Comparison of ENCODE assay signal across 34 cellular contexts in genomic region chr9:85554349-85554748, GRCh38.
DNase-seq lines count a peak whose midpoint lies in the region; ATAC-seq and TF ChIP-seq lines count a peak whose summit lies in the region.
"Had no signal": no experiment of that assay in that cellular context is flagged by ENCODE, and none has a peak within 500 bp of the region (broad histone marks: within the 10 kb centered on the region; RNA-seq: fewer than 3 reads in every experiment).

No MANE protein-coding gene starts in this region.

- H3K4me1 Mint-ChIP-seq in activated CD8-positive, alpha-beta T cell treated with anti-CD3 and anti-CD28 coated beads for 36 hours (ENCODE audit: low read depth) = no peaks in the 10 kb centered on the region
- H3K4me1 Mint-ChIP-seq: stimulated activated naive B cell treated with anti-CD40 and anti-IgM and Interleukin-4, amounts not matched to agents 10 μg/mL and 1 μg/mL and 100 μg/mL, for 72 hours had no signal

- no peak overlapping the region for H3K4me3 Mint-ChIP-seq in activated CD8-positive, alpha-beta T cell treated with anti-CD3 and anti-CD28 coated beads for 36 hours
- H3K4me3 Mint-ChIP-seq: natural killer cell treated with Interleukin-12 subunit alpha and Interleukin-12 subunit beta and Interleukin-15 and Interleukin-18, amount 100 ng/mL, for 72 hours; stimulated activated naive B cell treated with anti-CD40 and anti-IgM and Interleukin-4, amounts not matched to agents 10 μg/mL and 1 μg/mL and 100 μg/mL, for 72 hours; T-helper 1 cell treated with Interleukin-12 subunit alpha and Interleukin-12 subunit beta and Interleukin-4 antibody, amounts not matched to agents 30 μg/mL and 1 μg/mL, for 36 hours; type B pancreatic cell had no signal

- no peaks in the 10 kb centered on the region for H3K9me3 Mint-ChIP-seq in activated CD8-positive, alpha-beta T cell treated with anti-CD3 and anti-CD28 coated beads for 36 hours
- H3K9me3 Mint-ChIP-seq: natural killer cell treated with Interleukin-12 subunit alpha and Interleukin-12 subunit beta and Interleukin-15 and Interleukin-18, amount 100 ng/mL, for 72 hours; stimulated activated naive B cell treated with anti-CD40 and anti-IgM and Interleukin-4, amounts not matched to agents 10 μg/mL and 1 μg/mL and 100 μg/mL, for 72 hours; T-helper 1 cell treated with Interleukin-12 subunit alpha and Interleukin-12 subunit beta and Interleukin-4 antibody, amounts not matched to agents 30 μg/mL and 1 μg/mL, for 36 hours; type B pancreatic cell had no signal

- intact Hi-C loops in activated CD8-positive, alpha-beta T cell treated with anti-CD3 and anti-CD28 coated beads for 36 hours (cut with micrococcal nuclease) = no loop called here

- DNase-seq in NCI-H82 (lab: John Stamatoyannopoulos, UW) (peak; percentile 6), NCI-H82 treated with DMSO at 0.1 percent for 48 hours (lab: John Stamatoyannopoulos, UW; ENCODE audit: unreplicated experiment) (no peak), iPS-NIHi11 (ENCODE audit: low spot score) (peak; percentile 42), MV-4-11 (lab: John Stamatoyannopoulos, UW) (no peak), islet precursor cell (no peak)
- no peak for DNase-seq in activated CD8-positive, alpha-beta T cell treated with anti-CD3 and anti-CD28 coated beads for 36 hours
- DNase-seq: 8988T; activated CD4-positive, alpha-beta T cell treated with anti-CD3 and anti-CD28 coated beads, Interleukin-2, amount 50 U/mL, for 48 hours; activated naive CD4-positive, alpha-beta T cell treated with Interleukin-2 at 50 U/mL for 16 hours; body of pancreas; C1 segment of cervical spinal cord; cerebellar nuclear complex; COR-L47; dermis blood vessel endothelial cell; esophagus squamous epithelium; foreskin keratinocyte; GM23248; heart left ventricle; KG1; left cardiac atrium; mucosa of descending colon; NCI-H1930; NCI-H510A treated with DMSO at 0.1 percent for 48 hours; ovary; PC-9; SK-N-SH; stimulated activated naive B cell treated with anti-CD40 and anti-IgM and Interleukin-4, amounts not matched to agents 10 μg/mL and 1 μg/mL and 100 μg/mL, for 72 hours had no signal

- CTCF ChIA-PET in activated CD8-positive, alpha-beta T cell treated with anti-CD3 and anti-CD28 coated beads for 36 hours (lab: Charles Lee) = no interaction called here

- TF ChIP-seq CTCF in activated CD8-positive, alpha-beta T cell treated with anti-CD3 and anti-CD28 coated beads for 36 hours (IDR thresholded peaks at IDR 0.05) = no peak

- ATAC-seq in HG03521 (IDR thresholded peaks at IDR 0.05; ENCODE audit: unreplicated experiment) (peak; percentile 54), GM18907 (IDR thresholded peaks at IDR 0.05; ENCODE audit: unreplicated experiment) (no peak)
- no peak for ATAC-seq in activated CD8-positive, alpha-beta T cell treated with anti-CD3 and anti-CD28 coated beads for 36 hours
- ATAC-seq: activated CD4-positive, CD25-positive, alpha-beta regulatory T cell treated with anti-CD3 and anti-CD28 coated beads, Interleukin-2, amount 50 U/mL, for 24 hours; body of pancreas; foreskin keratinocyte; heart left ventricle; mucosa of descending colon; Right ventricle myocardium inferior; stimulated activated naive B cell treated with anti-CD40 and anti-IgM and Interleukin-4, amounts not matched to agents 10 μg/mL and 1 μg/mL and 100 μg/mL, for 72 hours had no signal

- POLR2A ChIA-PET in activated CD8-positive, alpha-beta T cell treated with anti-CD3 and anti-CD28 coated beads for 36 hours (lab: Charles Lee) = no interaction called here

- H3K27me3 Mint-ChIP-seq in activated CD8-positive, alpha-beta T cell treated with anti-CD3 and anti-CD28 coated beads for 36 hours = no peaks in the 10 kb centered on the region
- H3K27me3 Mint-ChIP-seq: natural killer cell treated with Interleukin-12 subunit alpha and Interleukin-12 subunit beta and Interleukin-15 and Interleukin-18, amount 100 ng/mL, for 72 hours; stimulated activated naive B cell treated with anti-CD40 and anti-IgM and Interleukin-4, amounts not matched to agents 10 μg/mL and 1 μg/mL and 100 μg/mL, for 72 hours; type B pancreatic cell had no signal

- no peak overlapping the region for H3K27ac Mint-ChIP-seq in activated CD8-positive, alpha-beta T cell treated with anti-CD3 and anti-CD28 coated beads for 36 hours
- H3K27ac Mint-ChIP-seq: natural killer cell treated with Interleukin-12 subunit alpha and Interleukin-12 subunit beta and Interleukin-15 and Interleukin-18, amount 100 ng/mL, for 72 hours; stimulated activated naive B cell treated with anti-CD40 and anti-IgM and Interleukin-4, amounts not matched to agents 10 μg/mL and 1 μg/mL and 100 μg/mL, for 72 hours; T-helper 1 cell treated with Interleukin-12 subunit alpha and Interleukin-12 subunit beta and Interleukin-4 antibody, amounts not matched to agents 30 μg/mL and 1 μg/mL, for 36 hours; type B pancreatic cell had no signal

- H3K36me3 Mint-ChIP-seq in activated CD8-positive, alpha-beta T cell treated with anti-CD3 and anti-CD28 coated beads for 36 hours (ENCODE audit: low read depth) = peaks cover 5% of the 10 kb centered on the region
- H3K36me3 Mint-ChIP-seq: natural killer cell treated with Interleukin-12 subunit alpha and Interleukin-12 subunit beta and Interleukin-15 and Interleukin-18, amount 100 ng/mL, for 72 hours had no signal

Comparison
In these comparisons a context has a peak if more than half of its experiments do, and no peak if none do; other contexts are left out.
1. DNase-seq: peak in NCI-H82 (single experiment) and iPS-NIHi11 (single experiment); none in NCI-H82 treated with DMSO at 0.1 percent for 48 hours (single experiment), MV-4-11 (single experiment), activated CD8-positive, alpha-beta T cell treated with anti-CD3 and anti-CD28 coated beads for 36 hours (single experiment) and islet precursor cell (single experiment).